28 cellular contexts compared by ENCODE assay signal in the genomic region with DNA sequence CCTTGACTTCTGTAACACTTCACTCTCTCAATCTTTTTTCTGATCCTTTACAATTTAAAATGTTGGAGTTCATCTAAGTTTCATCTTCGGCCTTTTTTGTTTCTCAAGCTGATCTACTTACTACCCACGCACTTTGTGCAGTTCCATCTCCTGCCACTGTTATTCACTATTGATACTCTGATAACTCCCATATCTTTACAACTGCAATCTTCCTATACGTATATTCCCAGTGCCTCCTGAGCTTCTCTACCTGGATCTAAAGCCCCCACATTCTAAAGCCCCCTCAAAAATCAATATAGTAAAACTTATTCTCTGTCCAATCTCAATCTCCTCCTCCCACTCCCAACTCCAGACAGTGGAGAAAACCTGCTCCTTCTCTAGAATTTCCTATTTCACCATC. TPM values are rescaled to one million over a fixed set of nuclear protein-coding genes. Genes with fewer than 3 reads are reported as not detected.
DNase-seq lines count a peak whose midpoint lies in the region; ATAC-seq and TF ChIP-seq lines count a peak whose summit lies in the region.
"Had no signal": no experiment of that assay in that cellular context is flagged by ENCODE, and none has a peak within 500 bp of the region (broad histone marks: within the 10 kb centered on the region; RNA-seq: fewer than 3 reads in every experiment).

No MANE protein-coding gene starts in this region.

- TF ChIP-seq CTCF in SK-N-SH (IDR thresholded peaks at IDR 0.05) (no peak; the same call in 1 of the 2 replicates), HCT116 (IDR thresholded peaks at IDR 0.05 in 2 of 3, conservative IDR thresholded peaks at IDR 0.05 in 1 of 3; ENCODE audit: borderline replicate concordance in 1 of 3, insufficient read depth in 1 of 3, low read depth in 2 of 3, low read length in 2 of 3) (no peak; a peak in 1 of 6 replicates), glutamatergic neuron (IDR thresholded peaks at IDR 0.05; ENCODE audit: partially characterized antibody, unreplicated experiment) (peak; percentile 17), omental fat pad (IDR thresholded peaks at IDR 0.05) (no peak)

- POLR2A ChIA-PET in SK-N-SH (lab: Yijun Ruan, JAX): no interaction called here
- POLR2A ChIA-PET in HCT116 (lab: Charles Lee): no interaction called here

- CTCF ChIA-PET in SK-N-SH (lab: Yijun Ruan, JAX): interaction anchor here (0.7 to 1.6 kb wide), 4 partner anchors 10 to 256 kb away, joined by 3 to 6 read pairs (median 4); no protein-coding TSS in a partner anchor
- CTCF ChIA-PET in HCT116 (lab: Charles Lee): no interaction called here

- no peak for DNase-seq in SK-N-SH
- no peak for DNase-seq in HCT116 (ENCODE audit: low read depth, low spot score)
- DNase-seq in activated T-helper 2 cell treated with anti-CD3 and anti-CD28 coated beads, Interferon-gamma antibody, Interleukin-2, Interleukin-4, amounts not matched to agents 10 μg/mL and 5 μg/mL and 100 μg/mL, durations not matched to agents 14 hours and 24 hours and 36 hours (ENCODE audit: low spot score): no peak
- no peak for DNase-seq in glutamatergic neuron
- no peak for DNase-seq in activated CD8-positive, alpha-beta memory T cell treated with anti-CD3 and anti-CD28 coated beads for 24 hours
- DNase-seq in omental fat pad (ENCODE audit: low spot score): no peak
- DNase-seq: activated naive CD4-positive, alpha-beta T cell treated with anti-CD3 and anti-CD28 coated beads, Interleukin-2, amount 10 ng/mL, durations not matched to agents 7 days and 5 days; activated T-cell treated with anti-CD3 and anti-CD28 coated beads, Interleukin-2, amount 50 U/mL, for 48 hours; DMS79 treated with DMSO at 0.1 percent for 48 hours; GDM1; hypothalamus; KG1; MM.1S; natural killer cell; NCI-H1417; NCI-H2029; NCI-H524 treated with DMSO at 0.1 percent for 48 hours; pancreas; PC-3; retina; upper lobe of right lung had no signal

- H3K36me3 Mint-ChIP-seq in activated T-helper 2 cell treated with anti-CD3 and anti-CD28 coated beads, Interferon-gamma antibody, Interleukin-2, Interleukin-4, amounts not matched to agents 10 μg/mL and 5 μg/mL and 100 μg/mL, durations not matched to agents 14 hours and 24 hours and 36 hours (ENCODE audit: low read depth): peaks cover 19% of the 10 kb centered on the region
- H3K36me3 Mint-ChIP-seq in glutamatergic neuron (ENCODE audit: unreplicated experiment): no peaks in the 10 kb centered on the region
- H3K36me3 Mint-ChIP-seq: natural killer cell had no signal

- H3K9me2 ChIP-seq in SK-N-SH: no peaks in the 10 kb centered on the region
- H3K9me2 ChIP-seq in HCT116 (ENCODE audit: insufficient read depth): no peaks in the 10 kb centered on the region

- no peak for TF ChIP-seq RAD21 in SK-N-SH (IDR thresholded peaks at IDR 0.05; ENCODE audit: low read length)
- TF ChIP-seq RAD21 in HCT116 (IDR thresholded peaks at IDR 0.05; ENCODE audit: low read depth): no peak

- H3K9me3 Mint-ChIP-seq in activated T-helper 2 cell treated with anti-CD3 and anti-CD28 coated beads, Interferon-gamma antibody, Interleukin-2, Interleukin-4, amounts not matched to agents 10 μg/mL and 5 μg/mL and 100 μg/mL, durations not matched to agents 14 hours and 24 hours and 36 hours: no peaks in the 10 kb centered on the region
- peaks cover 2% of the 10 kb centered on the region for H3K9me3 Mint-ChIP-seq in glutamatergic neuron (ENCODE audit: unreplicated experiment)
- H3K9me3 Mint-ChIP-seq: activated naive CD4-positive, alpha-beta T cell treated with anti-CD3 and anti-CD28 coated beads, Interleukin-2, amount 10 ng/mL, durations not matched to agents 7 days and 5 days; natural killer cell; T-helper 2 cell treated with Interferon-gamma antibody and Interleukin-4, amounts not matched to agents 5 μg/mL and 100 μg/mL, for 36 hours had no signal

- H3K27me3 Mint-ChIP-seq in activated T-helper 2 cell treated with anti-CD3 and anti-CD28 coated beads, Interferon-gamma antibody, Interleukin-2, Interleukin-4, amounts not matched to agents 10 μg/mL and 5 μg/mL and 100 μg/mL, durations not matched to agents 14 hours and 24 hours and 36 hours (ENCODE audit: low read depth): no peaks in the 10 kb centered on the region
- H3K27me3 Mint-ChIP-seq in glutamatergic neuron (ENCODE audit: unreplicated experiment): peaks cover 2% of the 10 kb centered on the region
- H3K27me3 Mint-ChIP-seq: activated naive CD4-positive, alpha-beta T cell treated with anti-CD3 and anti-CD28 coated beads, Interleukin-2, amount 10 ng/mL, durations not matched to agents 7 days and 5 days; stimulated activated memory B cell treated with anti-CD40 and anti-IgM and Interleukin-4, amounts not matched to agents 10 μg/mL and 1 μg/mL and 100 μg/mL, for 72 hours had no signal

- 84% methylated on average over 3 of the region's 3 CpGs for WGBS in SK-N-SH (ENCODE audit: low lambda C conversion rate)

- H3K36me3 ChIP-seq in SK-N-SH (replicated peaks in 1 of 2; ENCODE audit: control insufficient read depth in 1 of 2, insufficient read depth in 2 of 2, low read length in 1 of 2) (peaks cover 0 to 8% of the 10 kb centered on the region in 2 experiments), HCT116 (ENCODE audit: control insufficient read depth in 1 of 2, insufficient read depth in 2 of 2, low read length in 2 of 2) (no peaks in the 10 kb centered on the region)
- H3K36me3 ChIP-seq: pancreas, upper lobe of right lung had no signal

- H3K4me1 Mint-ChIP-seq in activated T-helper 2 cell treated with anti-CD3 and anti-CD28 coated beads, Interferon-gamma antibody, Interleukin-2, Interleukin-4, amounts not matched to agents 10 μg/mL and 5 μg/mL and 100 μg/mL, durations not matched to agents 14 hours and 24 hours and 36 hours (ENCODE audit: low read depth): peaks cover 31% of the 10 kb centered on the region
- peaks cover 10% of the 10 kb centered on the region for H3K4me1 Mint-ChIP-seq in glutamatergic neuron (ENCODE audit: low read depth, unreplicated experiment)

- H3K4me2 ChIP-seq in SK-N-SH: no peak overlapping the region
- H3K4me2 ChIP-seq in HCT116 (ENCODE audit: low read length): no peak overlapping the region

- H3K4me3 ChIP-seq in SK-N-SH (ENCODE audit: low read depth in 2 of 2, low read length in 1 of 2) (no peak overlapping the region), HCT116 (replicated peaks in 1 of 2; ENCODE audit: low read depth in 1 of 2, low read length in 2 of 2) (no peak overlapping the region)
- H3K4me3 ChIP-seq: lung, pancreas, skin epidermis, upper lobe of right lung had no signal

- H3K9ac ChIP-seq in SK-N-SH (no peak overlapping the region), HCT116 (ENCODE audit: low read length) (no peak overlapping the region)

- RAD21 ChIA-PET in HCT116 (lab: Charles Lee; ENCODE audit: low non-redundant PET in 1 of 2, low total read pairs in 2 of 2, uncharacterized antibody in 2 of 2, unreplicated experiment in 2 of 2): no interaction called here

- intact Hi-C loops in HCT116 (cut with micrococcal nuclease): no loop called here
- intact Hi-C loops in activated T-helper 2 cell treated with anti-CD3 and anti-CD28 coated beads, Interferon-gamma antibody, Interleukin-2, Interleukin-4, amounts not matched to agents 10 μg/mL and 5 μg/mL and 100 μg/mL, durations not matched to agents 14 hours and 24 hours and 36 hours (cut with micrococcal nuclease): no loop called here

- no peak overlapping the region for H3K4me3 Mint-ChIP-seq in activated T-helper 2 cell treated with anti-CD3 and anti-CD28 coated beads, Interferon-gamma antibody, Interleukin-2, Interleukin-4, amounts not matched to agents 10 μg/mL and 5 μg/mL and 100 μg/mL, durations not matched to agents 14 hours and 24 hours and 36 hours (ENCODE audit: low read depth)
- H3K4me3 Mint-ChIP-seq in glutamatergic neuron (ENCODE audit: unreplicated experiment): no peak overlapping the region
- H3K4me3 Mint-ChIP-seq: activated naive CD4-positive, alpha-beta T cell treated with anti-CD3 and anti-CD28 coated beads, Interleukin-2, amount 10 ng/mL, durations not matched to agents 7 days and 5 days; brain; natural killer cell; stimulated activated memory B cell treated with anti-CD40 and anti-IgM and Interleukin-4, amounts not matched to agents 10 μg/mL and 1 μg/mL and 100 μg/mL, for 72 hours; T-helper 2 cell treated with Interferon-gamma antibody and Interleukin-4, amounts not matched to agents 5 μg/mL and 100 μg/mL, for 36 hours had no signal

- peak overlapping the region; percentile 40 for H3K27ac Mint-ChIP-seq in activated T-helper 2 cell treated with anti-CD3 and anti-CD28 coated beads, Interferon-gamma antibody, Interleukin-2, Interleukin-4, amounts not matched to agents 10 μg/mL and 5 μg/mL and 100 μg/mL, durations not matched to agents 14 hours and 24 hours and 36 hours
- H3K27ac Mint-ChIP-seq in glutamatergic neuron (ENCODE audit: unreplicated experiment): no peak overlapping the region
- H3K27ac Mint-ChIP-seq: activated naive CD4-positive, alpha-beta T cell treated with anti-CD3 and anti-CD28 coated beads, Interleukin-2, amount 10 ng/mL, durations not matched to agents 7 days and 5 days; brain; natural killer cell; stimulated activated memory B cell treated with anti-CD40 and anti-IgM and Interleukin-4, amounts not matched to agents 10 μg/mL and 1 μg/mL and 100 μg/mL, for 72 hours; T-helper 2 cell treated with Interferon-gamma antibody and Interleukin-4, amounts not matched to agents 5 μg/mL and 100 μg/mL, for 36 hours had no signal

- TF ChIP-seq EP300 in SK-N-SH (IDR thresholded peaks at IDR 0.05; ENCODE audit: borderline replicate concordance in 1 of 2, low read depth in 1 of 2, low read length in 1 of 2): no peak

- H3K4me1 ChIP-seq in SK-N-SH (ENCODE audit: control insufficient read depth in 1 of 2, insufficient read depth in 2 of 2, low read depth in 1 of 2, low read length in 1 of 2) (peaks cover 11 to 14% of the 10 kb centered on the region in 2 experiments; a peak in 3 of 4 replicates), HCT116 (ENCODE audit: control insufficient read depth in 1 of 2, insufficient read depth in 2 of 2, low read length in 2 of 2) (peaks cover 5 to 8% of the 10 kb centered on the region in 2 experiments; a peak in 2 of 4 replicates)

- BruUV-seq in HCT116 (replicated peaks; lab: Mats Ljungman, UMichigan): no TSS peak

- no peak for TF ChIP-seq POLR2A in HCT116 (IDR thresholded peaks at IDR 0.05; ENCODE audit: borderline replicate concordance, extremely low read depth, insufficient read depth, insufficient read length)

- ATAC-seq in SK-N-SH treated with all-trans-retinoic acid at 6 μM for 48 hours (peak; percentile 39; the same call in 1 of the 3 replicates), HCT116 (peak; percentile 57; the same call in 1 of the 2 replicates), omental fat pad (ENCODE audit: low FRiP score) (no peak), HG03097 (IDR thresholded peaks at IDR 0.05; ENCODE audit: low FRiP score, unreplicated experiment) (no peak)
- ATAC-seq: natural killer cell; pancreas; PC-3; stimulated activated memory B cell treated with anti-CD40 and anti-IgM and Interleukin-4, amounts not matched to agents 10 μg/mL and 1 μg/mL and 100 μg/mL, for 72 hours; upper lobe of right lung had no signal

- H3K27me3 ChIP-seq in SK-N-SH (ENCODE audit: insufficient read depth): no peaks in the 10 kb centered on the region
- H3K27me3 ChIP-seq in HCT116 (ENCODE audit: insufficient read depth, low read length): no peaks in the 10 kb centered on the region
- H3K27me3 ChIP-seq: pancreas, upper lobe of right lung had no signal

- no peaks in the 10 kb centered on the region for H3K9me3 ChIP-seq in SK-N-SH
- no peaks in the 10 kb centered on the region for H3K9me3 ChIP-seq in HCT116 (ENCODE audit: control insufficient read depth in 1 of 2, insufficient read depth in 1 of 2, low read depth in 1 of 2, low read length in 2 of 2)
- H3K9me3 ChIP-seq: pancreas, upper lobe of right lung had no signal

- H3K27ac ChIP-seq in SK-N-SH (ENCODE audit: low read depth in 2 of 2, low read length in 1 of 2) (no peak overlapping the region), HCT116 (ENCODE audit: low read depth, low read length) (no peak overlapping the region)
- H3K27ac ChIP-seq: pancreas, skin epidermis, upper lobe of right lung had no signal

- peaks cover 77% of the 10 kb centered on the region for H3K79me2 ChIP-seq in SK-N-SH (ENCODE audit: insufficient read depth)
- H3K79me2 ChIP-seq in HCT116 (ENCODE audit: insufficient read depth, low read length): peaks cover 8% of the 10 kb centered on the region; the same call in 1 of the 2 replicates

- no peaks in the 10 kb centered on the region for H3F3A ChIP-seq in SK-N-SH (replicated peaks; ENCODE audit: insufficient read depth)

- peaks cover 3% of the 10 kb centered on the region; the same call in 1 of the 2 replicates for H4K20me1 ChIP-seq in SK-N-SH (ENCODE audit: insufficient read depth)
- H4K20me1 ChIP-seq in HCT116 (ENCODE audit: insufficient read depth): no peaks in the 10 kb centered on the region

- H2AFZ ChIP-seq in SK-N-SH (ENCODE audit: low read depth) (no peak overlapping the region), HCT116 (ENCODE audit: low read depth, low read length, poor library complexity, severe bottlenecking) (no peak overlapping the region)

RNA-seq across cellular contexts. Expression of a gene that starts 5.9 kb away (rescaled TPM):
- polyA plus RNA-seq in SK-N-SH (2012; rRNA removed): 5.8 and 7.5 TPM in 2 replicates
- 4.6 and 5.8 TPM in 2 replicates for polyA plus RNA-seq in SK-N-SH (2012; cell fraction: cytosol; rRNA removed)
- polyA plus RNA-seq in SK-N-SH (2012; cell fraction: nucleus; rRNA removed): 12.6 and 20.0 TPM in 2 replicates
- 6.4 TPM for total RNA-seq in HCT116 (2021; ENCODE audit: unreplicated experiment)
- polyA plus RNA-seq in HCT116 (2012): 2.2 and 2.4 TPM in 2 replicates
- 18.3 and 23.8 TPM in 2 replicates for total RNA-seq in activated T-helper 2 cell treated with anti-CD3 and anti-CD28 coated beads, Interferon-gamma antibody, Interleukin-2, Interleukin-4, amounts not matched to agents 10 μg/mL and 5 μg/mL and 100 μg/mL, durations not matched to agents 14 hours and 24 hours and 36 hours
- total RNA-seq in glutamatergic neuron (ENCODE audit: unreplicated experiment): 27.5 TPM
- 10 to 100 TPM; 22.9 to 33.1 (median 27.3) TPM for total RNA-seq in omental fat pad

RNA-seq across cellular contexts. Expression of a gene that starts 6.1 kb away (rescaled TPM):
- 13.6 and 18.2 TPM in 2 replicates for polyA plus RNA-seq in SK-N-SH (2012; rRNA removed)
- 27.1 and 28.5 TPM in 2 replicates for polyA plus RNA-seq in SK-N-SH (2012; cell fraction: cytosol; rRNA removed)
- 3.3 and 9.6 TPM in 2 replicates for polyA plus RNA-seq in SK-N-SH (2012; cell fraction: nucleus; rRNA removed)
- total RNA-seq in HCT116 (2021; ENCODE audit: unreplicated experiment): 21.7 TPM
- 15.8 and 15.9 TPM in 2 replicates for polyA plus RNA-seq in HCT116 (2012)
- total RNA-seq in activated T-helper 2 cell treated with anti-CD3 and anti-CD28 coated beads, Interferon-gamma antibody, Interleukin-2, Interleukin-4, amounts not matched to agents 10 μg/mL and 5 μg/mL and 100 μg/mL, durations not matched to agents 14 hours and 24 hours and 36 hours: 21.3 and 21.4 TPM in 2 replicates
- 24.8 TPM for total RNA-seq in glutamatergic neuron (ENCODE audit: unreplicated experiment)
- total RNA-seq in omental fat pad: 10 to 100 TPM; 10.6 to 32.8 (median 16.4) TPM

RNA-seq across cellular contexts. Expression of a gene that starts 34.7 kb away (rescaled TPM):
- 2.1 and 2.3 TPM in 2 replicates for polyA plus RNA-seq in SK-N-SH (2012; rRNA removed)
- polyA plus RNA-seq in SK-N-SH (2012; cell fraction: cytosol; rRNA removed): 1.6 and 2.1 TPM in 2 replicates
- polyA plus RNA-seq in SK-N-SH (2012; cell fraction: nucleus; rRNA removed): 1.2 and 1.9 TPM in 2 replicates
- 2.8 TPM for total RNA-seq in HCT116 (2021; ENCODE audit: unreplicated experiment)
- 0.75 and 1.7 TPM in 2 replicates for polyA plus RNA-seq in HCT116 (2012)
- total RNA-seq in activated T-helper 2 cell treated with anti-CD3 and anti-CD28 coated beads, Interferon-gamma antibody, Interleukin-2, Interleukin-4, amounts not matched to agents 10 μg/mL and 5 μg/mL and 100 μg/mL, durations not matched to agents 14 hours and 24 hours and 36 hours: 0.62 and 0.66 TPM in 2 replicates
- total RNA-seq in glutamatergic neuron (ENCODE audit: unreplicated experiment): 1.8 TPM
- total RNA-seq in omental fat pad: 1 to 10 TPM in 2 of 4 donors, under 1 TPM in 1, not detected in 1; 0.82 to 3.4 (median 1.3) TPM
- total RNA-seq: natural killer cell, PC-3 had no signal

Comparison
In these comparisons a context has a peak if more than half of its experiments do, and no peak if none do; other contexts are left out.
1. ATAC-seq: peak in SK-N-SH treated with all-trans-retinoic acid at 6 μM for 48 hours (single experiment) and HCT116 (single experiment); none in omental fat pad (single experiment) and HG03097 (single experiment).